In the genomic region with DNA sequence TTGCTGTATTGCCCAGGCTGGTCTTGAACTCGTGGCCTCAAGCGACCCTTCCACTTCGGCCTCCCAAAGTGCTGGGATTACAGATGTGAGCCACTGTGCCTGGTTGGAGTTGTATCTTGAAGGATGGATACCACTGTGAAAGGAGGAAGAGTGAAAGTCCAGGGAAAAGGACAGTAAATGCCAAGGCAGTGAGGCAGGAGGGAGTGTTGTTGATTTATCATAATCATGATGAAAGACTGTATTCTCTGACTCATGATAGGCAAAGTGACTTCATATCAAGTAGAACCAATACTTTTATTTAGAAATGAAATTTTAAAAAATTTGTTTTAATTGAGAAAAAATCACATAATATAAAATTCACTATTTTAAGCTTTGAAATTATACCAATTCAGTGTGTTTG, we compare ENCODE assay signal across 19 cellular contexts.
A peak's percentile ranks its signal among the peaks of the same experiment; 100 is the strongest.
DNase-seq lines count a peak whose midpoint lies in the region; ATAC-seq, FAIRE-seq and TF ChIP-seq lines count a peak whose summit lies in the region.
"Had no signal": no experiment of that assay in that cellular context is flagged by ENCODE, and none has a peak within 500 bp of the region (broad histone marks: within the 10 kb centered on the region; RNA-seq: fewer than 3 reads in every experiment).

No MANE protein-coding gene starts in this region.

- CTCF ChIA-PET in activated CD4-positive, alpha-beta T cell treated with anti-CD3 and anti-CD28 coated beads, Interleukin-2, amount 10 ng/mL, durations not matched to agents 7 days and 5 days (lab: Charles Lee), result no interaction called here

- no peak overlapping the region for H3K4me3 ChIP-seq in bronchial epithelial cell (ENCODE audit: low read depth, low read length)

- no peak overlapping the region for H3K4me3 Mint-ChIP-seq in activated CD4-positive, alpha-beta T cell treated with anti-CD3 and anti-CD28 coated beads, Interleukin-2, amount 10 ng/mL, durations not matched to agents 7 days and 5 days
- no peak overlapping the region for H3K4me3 Mint-ChIP-seq in stimulated activated naive CD8-positive, alpha-beta T cell treated with anti-CD3 and anti-CD28 coated beads, Interleukin-15, amount 100 ng/mL, for 72 hours

- H3K27ac Mint-ChIP-seq in activated CD4-positive, alpha-beta T cell treated with anti-CD3 and anti-CD28 coated beads, Interleukin-2, amount 10 ng/mL, durations not matched to agents 7 days and 5 days, result no peak overlapping the region
- no peak overlapping the region for H3K27ac Mint-ChIP-seq in stimulated activated naive CD8-positive, alpha-beta T cell treated with anti-CD3 and anti-CD28 coated beads, Interleukin-15, amount 100 ng/mL, for 72 hours

- TF ChIP-seq CTCF in bronchial epithelial cell (IDR thresholded peaks at IDR 0.05; ENCODE audit: insufficient read depth, low read length, severe bottlenecking) (no peak), foreskin keratinocyte (conservative IDR thresholded peaks at IDR 0.05) (no peak)

- no peaks in the 10 kb centered on the region for H3K9me3 Mint-ChIP-seq in activated CD4-positive, alpha-beta T cell treated with anti-CD3 and anti-CD28 coated beads, Interleukin-2, amount 10 ng/mL, durations not matched to agents 7 days and 5 days
- H3K9me3 Mint-ChIP-seq in stimulated activated naive CD8-positive, alpha-beta T cell treated with anti-CD3 and anti-CD28 coated beads, Interleukin-15, amount 100 ng/mL, for 72 hours, result no peaks in the 10 kb centered on the region

- no peaks in the 10 kb centered on the region for H3K4me1 ChIP-seq in foreskin keratinocyte

- no peaks in the 10 kb centered on the region for H3K27me3 ChIP-seq in bronchial epithelial cell (ENCODE audit: control insufficient read depth, insufficient read depth, low read length)
- peaks cover 4% of the 10 kb centered on the region for H3K27me3 ChIP-seq in foreskin keratinocyte

- H3K36me3 Mint-ChIP-seq in activated CD4-positive, alpha-beta T cell treated with anti-CD3 and anti-CD28 coated beads, Interleukin-2, amount 10 ng/mL, durations not matched to agents 7 days and 5 days (ENCODE audit: low read depth), result no peaks in the 10 kb centered on the region

- no peak overlapping the region for H3K27ac ChIP-seq in foreskin keratinocyte

- ATAC-seq in foreskin keratinocyte (no peak), GM19455 (IDR thresholded peaks at IDR 0.05; ENCODE audit: unreplicated experiment) (no peak), GM21515 (IDR thresholded peaks at IDR 0.05; ENCODE audit: unreplicated experiment) (no peak)
- no peak for ATAC-seq in stimulated activated naive CD8-positive, alpha-beta T cell treated with anti-CD3 and anti-CD28 coated beads, Interleukin-15, amount 100 ng/mL, for 72 hours
- ATAC-seq: HepG2 had no signal

- H3K4me1 Mint-ChIP-seq in activated CD4-positive, alpha-beta T cell treated with anti-CD3 and anti-CD28 coated beads, Interleukin-2, amount 10 ng/mL, durations not matched to agents 7 days and 5 days, result no peaks in the 10 kb centered on the region
- H3K4me1 Mint-ChIP-seq in stimulated activated naive CD8-positive, alpha-beta T cell treated with anti-CD3 and anti-CD28 coated beads, Interleukin-15, amount 100 ng/mL, for 72 hours, result no peaks in the 10 kb centered on the region

- no peaks in the 10 kb centered on the region for H3K27me3 Mint-ChIP-seq in activated CD4-positive, alpha-beta T cell treated with anti-CD3 and anti-CD28 coated beads, Interleukin-2, amount 10 ng/mL, durations not matched to agents 7 days and 5 days
- H3K27me3 Mint-ChIP-seq in stimulated activated naive CD8-positive, alpha-beta T cell treated with anti-CD3 and anti-CD28 coated beads, Interleukin-15, amount 100 ng/mL, for 72 hours, result no peaks in the 10 kb centered on the region

- peak; percentile 25 for DNase-seq in HCEC 1CT
- peak; percentile 51 for DNase-seq in bronchial epithelial cell (ENCODE audit: low read depth)
- peak; percentile 2 to 21 for DNase-seq in foreskin keratinocyte
- no peak for DNase-seq in activated CD4-positive, alpha-beta T cell treated with anti-CD3 and anti-CD28 coated beads, Interleukin-2, amount 10 ng/mL, durations not matched to agents 7 days and 5 days
- no peak for DNase-seq in stimulated activated naive CD8-positive, alpha-beta T cell treated with anti-CD3 and anti-CD28 coated beads, Interleukin-15, amount 100 ng/mL, for 72 hours
- DNase-seq: ACHN, AML-193, DMS79 treated with DMSO at 0.1 percent for 48 hours, GOT3, KG1, NCI-H1694 treated with DMSO at 0.1 percent for 48 hours, NCI-H510A treated with DMSO at 0.1 percent for 48 hours, NCI-H774, OCI-M1, SIG-M5 had no signal

- no peaks in the 10 kb centered on the region for H3K36me3 ChIP-seq in bronchial epithelial cell (ENCODE audit: control insufficient read depth, insufficient read depth, low read length)

- POLR2A ChIA-PET in activated CD4-positive, alpha-beta T cell treated with anti-CD3 and anti-CD28 coated beads, Interleukin-2, amount 10 ng/mL, durations not matched to agents 7 days and 5 days (lab: Charles Lee), result no interaction called here

- FAIRE-seq in bronchial epithelial cell (lab: Jason Lieb, UNC), result no peak
- FAIRE-seq: G401.6, HepG2 had no signal

Comparison
In these comparisons a context has a peak if more than half of its experiments do, and no peak if none do; other contexts are left out.
1. DNase-seq: peak in HCEC 1CT (single experiment), bronchial epithelial cell (single experiment) and foreskin keratinocyte (2 of 2); none in activated CD4-positive, alpha-beta T cell treated with anti-CD3 and anti-CD28 coated beads, Interleukin-2, amount 10 ng/mL, durations not matched to agents 7 days and 5 days (single experiment) and stimulated activated naive CD8-positive, alpha-beta T cell treated with anti-CD3 and anti-CD28 coated beads, Interleukin-15, amount 100 ng/mL, for 72 hours (0 of 2).